Comparison of ENCODE assay signal across 8 cellular contexts in genomic region chr19:9768175-9769112, GRCh38. TPM values are rescaled to one million over a fixed set of nuclear protein-coding genes. Genes with fewer than 3 reads are reported as not detected.
DNase-seq lines count a peak whose midpoint lies in the region; ATAC-seq, FAIRE-seq and TF ChIP-seq lines count a peak whose summit lies in the region.

TSS of gene ZNF846 (minus strand) at chr19:9768738. CDS start at chr19:9764950, 3,788 bp downstream.

- peak; percentile 90 for FAIRE-seq in endometrium (lab: Jason Lieb, UNC)

- H3K27me3 ChIP-seq in Caco-2 (replicated peaks; ENCODE audit: control insufficient read depth, insufficient read depth, low read length), result no peaks in the 10 kb centered on the region
- no peaks in the 10 kb centered on the region for H3K27me3 ChIP-seq in NT2/D1 (ENCODE audit: insufficient read depth, insufficient read length)

- H3K9me3 Mint-ChIP-seq in Caco-2 (ENCODE audit: unreplicated experiment), result peaks cover 11% of the 10 kb centered on the region

- H3K36me3 Mint-ChIP-seq in Caco-2 (ENCODE audit: insufficient read depth, unreplicated experiment), result peaks cover 10% of the 10 kb centered on the region

- H3K9me3 ChIP-seq in Caco-2 (no peaks in the 10 kb centered on the region), NT2/D1 (ENCODE audit: insufficient read depth, low read length) (peaks cover 20% of the 10 kb centered on the region; the same call in 1 of the 2 replicates), mesodermal cell (ENCODE audit: control insufficient read depth, low read length) (peaks cover 12% of the 10 kb centered on the region)

- no peaks in the 10 kb centered on the region for H3K36me3 ChIP-seq in Caco-2 (ENCODE audit: control insufficient read depth, insufficient read depth, low read length)
- H3K36me3 ChIP-seq in NT2/D1 (ENCODE audit: insufficient read depth, insufficient read length, low read length), result no peaks in the 10 kb centered on the region
- peaks cover 15% of the 10 kb centered on the region for H3K36me3 ChIP-seq in mesodermal cell (ENCODE audit: control insufficient read depth, insufficient read depth, low read length)

- DNase-seq in Caco-2, result peak; percentile 95 to 97
- peak; percentile 44 to 96 (median 90) for DNase-seq in HUDEP-2 (lab: John Stamatoyannopoulos, UW; ENCODE audit: unreplicated experiment in 76 of 76)
- peak; percentile 95 for DNase-seq in NT2/D1 (ENCODE audit: low read depth, low spot score)
- peak; percentile 95 for DNase-seq in activated CD8-positive, alpha-beta memory T cell treated with anti-CD3 and anti-CD28 coated beads, Interleukin-2, amount 50 U/mL, for 48 hours
- peak; percentile 85 for DNase-seq in stimulated activated CD8-positive, alpha-beta memory T cell treated with anti-CD3 and anti-CD28 coated beads, Interleukin-15, amount 100 ng/mL, for 24 hours (ENCODE audit: low read depth)

- H3K4me3 ChIP-seq in Caco-2 (ENCODE audit: low read depth, low read length), result peak within 1 kb of the TSS; percentile 89
- peak within 1 kb of the TSS; percentile 88 for H3K4me3 ChIP-seq in NT2/D1 (ENCODE audit: insufficient read length, low read depth)
- peak within 1 kb of the TSS; percentile 60 for H3K4me3 ChIP-seq in mesodermal cell (ENCODE audit: extremely low read depth, insufficient read depth, low read length, poor library complexity, severe bottlenecking)

- peak within 1 kb of the TSS; percentile 96 for H3K4me3 Mint-ChIP-seq in Caco-2 (ENCODE audit: unreplicated experiment)

- peak within 1 kb of the TSS; percentile 96 for H3K27ac Mint-ChIP-seq in Caco-2 (ENCODE audit: unreplicated experiment)

- H3K4me1 ChIP-seq in Caco-2 (no peaks in the 10 kb centered on the region), NT2/D1 (ENCODE audit: insufficient read depth, insufficient read length) (no peaks in the 10 kb centered on the region), mesodermal cell (ENCODE audit: control insufficient read depth, insufficient read depth, low read length, poor library complexity, severe bottlenecking) (no peaks in the 10 kb centered on the region)

- CTCF ChIA-PET in Caco-2 (lab: Charles Lee), result interaction anchor here (0.6 to 1.1 kb wide), 2 partner anchors 182 to 184 kb away, joined by 3 read pairs; partner anchors contain the start of gene ZNF121

- H3K27ac ChIP-seq in mesodermal cell (ENCODE audit: low read depth, low read length, severe bottlenecking), result peak within 1 kb of the TSS; percentile 92

- no peaks in the 10 kb centered on the region for H3K27me3 Mint-ChIP-seq in Caco-2 (ENCODE audit: insufficient read depth, unreplicated experiment)

- TF ChIP-seq CTCF in Caco-2 (IDR thresholded peaks at IDR 0.05; ENCODE audit: insufficient read depth in 1 of 2, low read depth in 1 of 2, low read length in 1 of 2, severe bottlenecking in 1 of 2, unreplicated experiment in 1 of 2), result no peak

- no peaks in the 10 kb centered on the region for H3K4me1 Mint-ChIP-seq in Caco-2 (ENCODE audit: low read depth, unreplicated experiment)

- BruUV-seq in Caco-2 (replicated peaks; lab: Mats Ljungman, UMichigan), result no TSS peak

- 1 to 2% methylated on average over 56 to 57 of the region's 65 CpGs for WGBS in mesodermal cell (ENCODE audit: insufficient coverage in 2 of 2), 2 experiments

- POLR2A ChIA-PET in Caco-2 (lab: Charles Lee), result interaction anchor here (0.6 to 1.1 kb wide), 2 partner anchors 25 to 59 kb away, joined by 3 to 6 read pairs; partner anchors contain the start of gene UBL5

- intact Hi-C loops in Caco-2 (cut with micrococcal nuclease; ENCODE audit: unreplicated experiment), result loop anchor here (1.0 kb wide), 2 partner anchors 17 to 24 kb away; no protein-coding TSS in a partner anchor

- H3K9ac ChIP-seq in NT2/D1 (ENCODE audit: insufficient read length, low read depth), result peak within 1 kb of the TSS; percentile 97

- ATAC-seq in GM21367 (IDR thresholded peaks at IDR 0.05; ENCODE audit: unreplicated experiment), result peak; percentile 93

RNA-seq across cellular contexts. Expression of gene ZNF846, which starts in this region (rescaled TPM):
- total RNA-seq in Caco-2 (2022), result 5.3 and 6.2 TPM in 2 replicates
- 12.1 TPM for polyA plus RNA-seq in mesodermal cell (2013, experiment 1 of 2)
- 13.8 TPM for polyA plus RNA-seq in mesodermal cell (2013, experiment 2 of 2)

Comparison
In these comparisons a context has a peak if more than half of its experiments do, and no peak if none do; other contexts are left out.
1. Peak in every context shown above with its lines: DNase-seq, ATAC-seq, H3K4me3 ChIP-seq and H3K27ac ChIP-seq.